9 cellular contexts compared by ENCODE assay signal in the genomic region with DNA sequence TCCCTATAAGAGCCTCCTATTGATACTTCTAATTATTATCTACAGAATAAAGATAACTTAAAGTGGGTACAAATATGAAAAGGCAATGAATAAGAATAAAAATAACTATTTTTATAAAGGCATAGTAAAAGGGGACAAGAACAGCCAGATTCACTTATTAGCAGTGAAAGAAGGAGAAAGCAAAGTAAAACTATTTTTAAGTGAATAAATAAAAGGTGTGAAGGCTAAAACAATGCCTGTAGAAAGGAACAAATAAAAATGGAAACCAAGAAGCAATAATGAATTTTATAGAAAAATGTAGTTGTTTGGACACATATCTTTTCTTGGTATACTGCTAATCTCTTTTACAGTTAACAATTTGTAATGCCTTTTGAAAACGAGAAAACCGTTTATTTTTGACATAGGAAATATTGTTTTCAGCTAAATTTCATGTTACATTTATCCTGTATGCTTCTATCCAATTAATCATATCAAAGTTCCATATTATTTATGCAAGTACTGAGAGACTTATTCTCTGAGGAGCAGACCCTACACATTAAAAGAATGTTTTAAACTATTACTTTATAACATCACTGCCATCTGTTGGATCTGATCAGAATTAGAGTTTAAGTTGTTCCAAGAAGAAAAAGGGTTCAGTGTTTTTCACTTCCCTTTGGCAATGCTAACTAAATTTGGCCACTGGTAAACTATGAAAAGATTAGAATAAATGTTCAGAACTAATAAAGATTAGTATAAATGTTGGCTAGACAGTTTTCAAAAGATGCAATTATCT. TPM values are rescaled to one million over a fixed set of nuclear protein-coding genes. Genes with fewer than 3 reads are reported as not detected.
DNase-seq lines count a peak whose midpoint lies in the region; ATAC-seq, FAIRE-seq and TF ChIP-seq lines count a peak whose summit lies in the region.
"Had no signal": no experiment of that assay in that cellular context is flagged by ENCODE, and none has a peak within 500 bp of the region (broad histone marks: within the 10 kb centered on the region; RNA-seq: fewer than 3 reads in every experiment).

No MANE protein-coding gene starts in this region.

- H3K36me3 ChIP-seq in ovary (no peaks in the 10 kb centered on the region), mucosa of descending colon (ENCODE audit: low read depth) (no peaks in the 10 kb centered on the region)

- no peak for TF ChIP-seq EP300 in ovary (IDR thresholded peaks at IDR 0.05)

- peak; percentile 96 for FAIRE-seq in frontal cortex (lab: Jason Lieb, UNC)

- ATAC-seq in HG03342 (IDR thresholded peaks at IDR 0.05; ENCODE audit: unreplicated experiment), result peak; percentile 45
- ATAC-seq in mucosa of descending colon, result no peak

- TF ChIP-seq POLR2A in ovary (IDR thresholded peaks at IDR 0.05), result no peak

- DNase-seq in NCI-H1417 (lab: John Stamatoyannopoulos, UW) (peak in 2 of 3 experiments; percentile 22 to 50), NCI-H1417 treated with DMSO at 0.1 percent for 48 hours (lab: John Stamatoyannopoulos, UW) (no peak), RPMI7951 (ENCODE audit: low read depth) (peak; percentile 51), frontal cortex (ENCODE audit: low spot score in 2 of 2) (peak in 1 of 2 donors; percentile 22), superior temporal gyrus (ENCODE audit: extremely low spot score) (peak; percentile 93), ovary (no peak), mucosa of descending colon (no peak)

- H3K9me3 ChIP-seq in ovary, result no peaks in the 10 kb centered on the region
- H3K9me3 ChIP-seq in mucosa of descending colon, result no peaks in the 10 kb centered on the region

- H3K4me1 ChIP-seq in ovary (ENCODE audit: insufficient read depth) (no peaks in the 10 kb centered on the region), mucosa of descending colon (ENCODE audit: low read depth) (no peaks in the 10 kb centered on the region)

- H3K4me3 ChIP-seq in ovary, result no peak overlapping the region
- no peak overlapping the region for H3K4me3 ChIP-seq in mucosa of descending colon

- intact Hi-C loops in ovary (cut with DNase I) (loop anchor here in 3 of 4 donors (5.0 to 10.0 kb wide), 4 partner anchors 432 to 975 kb away; no protein-coding TSS in a partner anchor), mucosa of descending colon (cut with DNase I, micrococcal nuclease) (no loop called here)

- no peak for TF ChIP-seq CTCF in ovary (IDR thresholded peaks at IDR 0.05)
- no peak for TF ChIP-seq CTCF in mucosa of descending colon (IDR thresholded peaks at IDR 0.05)

- WGBS in ovary, 3 donors, result 10 to 25% (median 12%) methylated on average over 2 of the region's 2 CpGs

- no peaks in the 10 kb centered on the region for H3K27me3 ChIP-seq in ovary

- H3K27ac ChIP-seq in ovary, result no peak overlapping the region

RNA-seq across cellular contexts. Expression of a gene that starts 59.1 kb away (rescaled TPM):
- not detected in 2 replicates for total RNA-seq in RPMI7951 (2014; rRNA removed; shearing (Covaris generic))
- total RNA-seq in frontal cortex, result 3.3 TPM
- 10 to 100 TPM in 1 of 7 donors, 1 to 10 TPM in 4, not detected in 2; 1.6 to 39.8 (median 3.0) TPM for total RNA-seq in ovary
- polyA plus RNA-seq in ovary, result not detected
- total RNA-seq in mucosa of descending colon, result not detected
- polyA plus RNA-seq: CD4-positive, CD25-positive, alpha-beta regulatory T cell had no signal

Comparison
In these comparisons a context has a peak if more than half of its experiments do, and no peak if none do; other contexts are left out.
1. DNase-seq: peak in NCI-H1417 (2 of 3), RPMI7951 (single experiment) and superior temporal gyrus (single experiment); none in NCI-H1417 treated with DMSO at 0.1 percent for 48 hours (single experiment), ovary (0 of 5) and mucosa of descending colon (0 of 3).
2. intact Hi-C loops: an anchor here in ovary (5.0 to 10.0 kb wide); none called in mucosa of descending colon.